29 cellular contexts compared by ENCODE assay signal in genomic region chr18:3806656-3807055, GRCh38.
A peak's percentile ranks its signal among the peaks of the same experiment; 100 is the strongest.
DNase-seq lines count a peak whose midpoint lies in the region; ATAC-seq and TF ChIP-seq lines count a peak whose summit lies in the region.
"Had no signal": no experiment of that assay in that cellular context is flagged by ENCODE, and none has a peak within 500 bp of the region (broad histone marks: within the 10 kb centered on the region; RNA-seq: fewer than 3 reads in every experiment).

No MANE protein-coding gene starts in this region.

- no peaks in the 10 kb centered on the region for H3K36me3 Mint-ChIP-seq in stimulated activated effector memory CD8-positive, alpha-beta T cell treated with anti-CD3 and anti-CD28 coated beads, Interleukin-12 subunit alpha, Interleukin-12 subunit beta, amount 100 ng/mL, for 72 hours
- H3K36me3 Mint-ChIP-seq in MCF 10A (ENCODE audit: insufficient read depth, unreplicated experiment), result no peaks in the 10 kb centered on the region
- H3K36me3 Mint-ChIP-seq: activated naive CD8-positive, alpha-beta T cell treated with anti-CD3 and anti-CD28 coated beads, Interleukin-2, amount 10 ng/mL, durations not matched to agents 7 days and 5 days; CD4-positive, alpha-beta memory T cell; IgD-negative memory B cell; immature natural killer cell; naive thymus-derived CD4-positive, alpha-beta T cell had no signal

- no peaks in the 10 kb centered on the region for H3K9me3 Mint-ChIP-seq in stimulated activated effector memory CD8-positive, alpha-beta T cell treated with anti-CD3 and anti-CD28 coated beads, Interleukin-12 subunit alpha, Interleukin-12 subunit beta, amount 100 ng/mL, for 72 hours
- no peaks in the 10 kb centered on the region for H3K9me3 Mint-ChIP-seq in MCF 10A (ENCODE audit: unreplicated experiment)
- H3K9me3 Mint-ChIP-seq: activated CD8-positive, alpha-beta T cell treated with anti-CD3 and anti-CD28 coated beads for 36 hours; activated naive CD8-positive, alpha-beta T cell treated with anti-CD3 and anti-CD28 coated beads, Interleukin-2, amount 10 ng/mL, durations not matched to agents 7 days and 5 days; dendritic cell treated with granulocyte-macrophage colony-stimulating factor and Interleukin-4, amounts not matched to agents 40 ng/mL and 50 ng/mL, for 4 days; IgD-negative memory B cell; naive thymus-derived CD4-positive, alpha-beta T cell had no signal

- ATAC-seq in stimulated activated effector memory CD8-positive, alpha-beta T cell treated with anti-CD3 and anti-CD28 coated beads, Interleukin-12 subunit alpha, Interleukin-12 subunit beta, amount 100 ng/mL, for 72 hours, result peak; percentile 19
- ATAC-seq in HG03432 (IDR thresholded peaks at IDR 0.05; ENCODE audit: unreplicated experiment), result no peak
- ATAC-seq: activated CD8-positive, alpha-beta T cell treated with anti-CD3 and anti-CD28 coated beads for 36 hours; gastrocnemius medialis; HCT116; naive thymus-derived CD4-positive, alpha-beta T cell; Panc1 had no signal

- no peaks in the 10 kb centered on the region for H3K4me1 Mint-ChIP-seq in stimulated activated effector memory CD8-positive, alpha-beta T cell treated with anti-CD3 and anti-CD28 coated beads, Interleukin-12 subunit alpha, Interleukin-12 subunit beta, amount 100 ng/mL, for 72 hours
- H3K4me1 Mint-ChIP-seq in MCF 10A (ENCODE audit: insufficient read depth, unreplicated experiment), result peaks cover 7% of the 10 kb centered on the region
- H3K4me1 Mint-ChIP-seq: activated naive CD8-positive, alpha-beta T cell treated with anti-CD3 and anti-CD28 coated beads, Interleukin-2, amount 10 ng/mL, durations not matched to agents 7 days and 5 days; CD4-positive, alpha-beta memory T cell; IgD-negative memory B cell; immature natural killer cell; naive thymus-derived CD4-positive, alpha-beta T cell had no signal

- H3K4me3 Mint-ChIP-seq in stimulated activated effector memory CD8-positive, alpha-beta T cell treated with anti-CD3 and anti-CD28 coated beads, Interleukin-12 subunit alpha, Interleukin-12 subunit beta, amount 100 ng/mL, for 72 hours, result no peak overlapping the region
- H3K4me3 Mint-ChIP-seq in MCF 10A (ENCODE audit: unreplicated experiment), result no peak overlapping the region
- H3K4me3 Mint-ChIP-seq: activated CD8-positive, alpha-beta T cell treated with anti-CD3 and anti-CD28 coated beads for 36 hours; activated naive CD8-positive, alpha-beta T cell treated with anti-CD3 and anti-CD28 coated beads, Interleukin-2, amount 10 ng/mL, durations not matched to agents 7 days and 5 days; CD4-positive, alpha-beta memory T cell; dendritic cell treated with granulocyte-macrophage colony-stimulating factor and Interleukin-4, amounts not matched to agents 40 ng/mL and 50 ng/mL, for 4 days; IgD-negative memory B cell; immature natural killer cell; naive thymus-derived CD4-positive, alpha-beta T cell had no signal

- POLR2A ChIA-PET in MCF 10A (lab: Yijun Ruan, JAX), result interaction anchor here (0.6 kb wide), 1 partner anchor 1625 kb away, joined by 3 read pairs; no protein-coding TSS in a partner anchor

- DNase-seq in NCI-H2107 treated with DMSO at 0.1 percent for 48 hours (lab: John Stamatoyannopoulos, UW; ENCODE audit: unreplicated experiment) (peak; percentile 60), NCI-H2107 (lab: John Stamatoyannopoulos, UW) (no peak), NCI-H2029 (lab: John Stamatoyannopoulos, UW) (peak; percentile 22), NCI-H69 (lab: John Stamatoyannopoulos, UW) (peak; percentile 92), MCF 10A (ENCODE audit: unreplicated experiment) (no peak), NCI-H1694 (lab: John Stamatoyannopoulos, UW) (no peak)
- no peak for DNase-seq in stimulated activated effector memory CD8-positive, alpha-beta T cell treated with anti-CD3 and anti-CD28 coated beads, Interleukin-12 subunit alpha, Interleukin-12 subunit beta, amount 100 ng/mL, for 72 hours (ENCODE audit: low spot score in 2 of 2)
- DNase-seq: 8988T; activated CD4-positive, CD25-positive, alpha-beta regulatory T cell treated with anti-CD3 and anti-CD28 coated beads, Interleukin-2, amount 50 U/mL, for 72 hours; activated CD8-positive, alpha-beta T cell treated with anti-CD3 and anti-CD28 coated beads for 36 hours; activated naive CD8-positive, alpha-beta T cell treated with anti-CD3 and anti-CD28 coated beads, Interleukin-2, amount 10 ng/mL, durations not matched to agents 7 days and 5 days; CD4-positive, alpha-beta memory T cell; central memory CD4-positive, alpha-beta T cell; gastrocnemius medialis; hippocampal formation; immature natural killer cell; left ventricle myocardium inferior; naive thymus-derived CD4-positive, alpha-beta T cell; NCI-H1694 treated with DMSO at 0.1 percent for 48 hours; NCI-H774; small intestine; stimulated activated CD4-positive, alpha-beta T cell treated with anti-CD3 and anti-CD28 coated beads, Interleukin-1b, Interleukin-23, amount 100 ng/mL, for 48 hours; T-helper 1 cell; upper lobe of left lung had no signal

- H3K27me3 Mint-ChIP-seq in MCF 10A (ENCODE audit: insufficient read depth, unreplicated experiment), result no peaks in the 10 kb centered on the region
- H3K27me3 Mint-ChIP-seq: activated CD8-positive, alpha-beta T cell treated with anti-CD3 and anti-CD28 coated beads for 36 hours; activated naive CD8-positive, alpha-beta T cell treated with anti-CD3 and anti-CD28 coated beads, Interleukin-2, amount 10 ng/mL, durations not matched to agents 7 days and 5 days; IgD-negative memory B cell had no signal

- no peak for TF ChIP-seq CTCF in MCF 10A (IDR thresholded peaks at IDR 0.05; ENCODE audit: unreplicated experiment)

- CTCF ChIA-PET in MCF 10A (lab: Yijun Ruan, JAX), result interaction anchor here (1.0 kb wide), 1 partner anchor 34 kb away, joined by 5 read pairs; no protein-coding TSS in a partner anchor

- no peak overlapping the region for H3K27ac Mint-ChIP-seq in stimulated activated effector memory CD8-positive, alpha-beta T cell treated with anti-CD3 and anti-CD28 coated beads, Interleukin-12 subunit alpha, Interleukin-12 subunit beta, amount 100 ng/mL, for 72 hours
- no peak overlapping the region for H3K27ac Mint-ChIP-seq in MCF 10A (ENCODE audit: low read depth, unreplicated experiment)
- H3K27ac Mint-ChIP-seq: activated CD8-positive, alpha-beta T cell treated with anti-CD3 and anti-CD28 coated beads for 36 hours; activated naive CD8-positive, alpha-beta T cell treated with anti-CD3 and anti-CD28 coated beads, Interleukin-2, amount 10 ng/mL, durations not matched to agents 7 days and 5 days; CD4-positive, alpha-beta memory T cell; dendritic cell treated with granulocyte-macrophage colony-stimulating factor and Interleukin-4, amounts not matched to agents 40 ng/mL and 50 ng/mL, for 4 days; IgD-negative memory B cell; immature natural killer cell; naive thymus-derived CD4-positive, alpha-beta T cell had no signal

- BruUV-seq in MCF 10A (replicated peaks; lab: Mats Ljungman, UMichigan), result no TSS peak

- intact Hi-C loops in MCF 10A (cut with micrococcal nuclease), result no loop called here

Comparison
In these comparisons a context has a peak if more than half of its experiments do, and no peak if none do; other contexts are left out.
1. DNase-seq: peak in NCI-H2107 treated with DMSO at 0.1 percent for 48 hours (single experiment), NCI-H2029 (single experiment) and NCI-H69 (single experiment); none in NCI-H2107 (single experiment), stimulated activated effector memory CD8-positive, alpha-beta T cell treated with anti-CD3 and anti-CD28 coated beads, Interleukin-12 subunit alpha, Interleukin-12 subunit beta, amount 100 ng/mL, for 72 hours (0 of 2), MCF 10A (single experiment) and NCI-H1694 (single experiment).